In genomic region chr3:193909387-193909786, GRCh38 we compare ENCODE assay signal across 15 cellular contexts.
DNase-seq lines count a peak whose midpoint lies in the region; ATAC-seq and TF ChIP-seq lines count a peak whose summit lies in the region.
"Had no signal": no experiment of that assay in that cellular context is flagged by ENCODE, and none has a peak within 500 bp of the region (broad histone marks: within the 10 kb centered on the region; RNA-seq: fewer than 3 reads in every experiment).

No MANE protein-coding gene starts in this region.

- no peak overlapping the region for H3K4me2 ChIP-seq in Karpas-422 (ENCODE audit: low read depth, low read length, poor library complexity, severe bottlenecking)
- H3K4me2 ChIP-seq: BLaER1 treated with 17β-estradiol and CSF1 and Interleukin-3, amounts not matched to agents 10 nM and 100 nM had no signal

- H3K36me3 ChIP-seq in left lung, result no peaks in the 10 kb centered on the region
- no peaks in the 10 kb centered on the region; the same call in 1 of the 2 replicates for H3K36me3 ChIP-seq in Karpas-422 (ENCODE audit: insufficient read depth, low read length)
- H3K36me3 ChIP-seq in colonic mucosa, result no peaks in the 10 kb centered on the region
- H3K36me3 ChIP-seq: BLaER1 treated with 17β-estradiol and CSF1 and Interleukin-3, amounts not matched to agents 10 nM and 100 nM; right atrium auricular region had no signal

- no peaks in the 10 kb centered on the region for H3K79me2 ChIP-seq in Karpas-422 (ENCODE audit: low read length)

- peaks cover 0 to 11% of the 10 kb centered on the region in 2 donors for H3K9me3 ChIP-seq in left lung
- peaks cover 4% of the 10 kb centered on the region; the same call in 1 of the 2 replicates for H3K9me3 ChIP-seq in Karpas-422 (ENCODE audit: low read length)
- no peaks in the 10 kb centered on the region for H3K9me3 ChIP-seq in colonic mucosa
- H3K9me3 ChIP-seq: right atrium auricular region had no signal

- no peaks in the 10 kb centered on the region for H3K9me2 ChIP-seq in Karpas-422 (replicated peaks; ENCODE audit: insufficient read depth, low read length)

- no peaks in the 10 kb centered on the region for H4K20me1 ChIP-seq in Karpas-422 (ENCODE audit: insufficient read depth, low read depth, low read length)
- H4K20me1 ChIP-seq: BLaER1 treated with 17β-estradiol and CSF1 and Interleukin-3, amounts not matched to agents 10 nM and 100 nM had no signal

- H2AFZ ChIP-seq in Karpas-422 (ENCODE audit: low read length), result no peak overlapping the region

- H3K27me3 ChIP-seq in left lung (no peaks in the 10 kb centered on the region), Karpas-422 (ENCODE audit: low read length) (peaks cover 4% of the 10 kb centered on the region; the same call in 1 of the 2 replicates), colonic mucosa (no peaks in the 10 kb centered on the region)
- H3K27me3 ChIP-seq: right atrium auricular region had no signal

- in situ Hi-C loops in GM13976 (cut with MboI; ENCODE audit: low sequenced_read_pairs, unreplicated experiment), result no loop called here

- TF ChIP-seq CTCF in GM13976 (IDR thresholded peaks at IDR 0.05; ENCODE audit: borderline replicate concordance, control extremely low read depth, extremely low read depth, insufficient read depth, missing control alignments), result no peak
- TF ChIP-seq CTCF in left lung (IDR thresholded peaks at IDR 0.05), result no peak
- TF ChIP-seq CTCF in colonic mucosa (IDR thresholded peaks at IDR 0.05), result no peak

- H3K27ac ChIP-seq in left lung (no peak overlapping the region), Karpas-422 (ENCODE audit: low read length) (no peak overlapping the region), colonic mucosa (no peak overlapping the region)
- H3K27ac ChIP-seq: BLaER1 treated with 17β-estradiol and CSF1 and Interleukin-3, amounts not matched to agents 10 nM and 100 nM; right atrium auricular region; VCaP had no signal

- ATAC-seq in GM19035 (IDR thresholded peaks at IDR 0.05; ENCODE audit: unreplicated experiment), result peak; percentile 79
- peak; percentile 51 for ATAC-seq in HG02870 (IDR thresholded peaks at IDR 0.05; ENCODE audit: unreplicated experiment)
- peak; percentile 79 for ATAC-seq in left lung
- ATAC-seq: HepG2 had no signal

- intact Hi-C loops in left lung (cut with DNase I), result no loop called here
- intact Hi-C loops in colonic mucosa (cut with DNase I), result no loop called here

- H3K9ac ChIP-seq in Karpas-422 (ENCODE audit: low read length) (no peak overlapping the region), colonic mucosa (ENCODE audit: low read depth in 2 of 2, low read length in 2 of 2) (no peak overlapping the region)
- H3K9ac ChIP-seq: BLaER1 treated with 17β-estradiol and CSF1 and Interleukin-3, amounts not matched to agents 10 nM and 100 nM had no signal

- peak; percentile 50 for DNase-seq in GM13976 (ENCODE audit: low spot score)
- DNase-seq in left lung, result no peak
- no peak for DNase-seq in NCI-H128 (lab: John Stamatoyannopoulos, UW; ENCODE audit: unreplicated experiment)
- DNase-seq in Karpas-422, result no peak
- no peak for DNase-seq in colonic mucosa
- DNase-seq in islet precursor cell, result no peak
- DNase-seq: NCI-H1417, NCI-H82, SHP77 treated with DMSO at 0.1 percent for 48 hours had no signal

- H3K4me1 ChIP-seq in left lung (peaks cover 8 to 17% of the 10 kb centered on the region in 2 donors), Karpas-422 (ENCODE audit: low read length) (peaks cover 35% of the 10 kb centered on the region), colonic mucosa (no peaks in the 10 kb centered on the region)

- no peak overlapping the region for H3K4me3 ChIP-seq in left lung
- no peak overlapping the region for H3K4me3 ChIP-seq in Karpas-422 (ENCODE audit: low read length)
- no peak overlapping the region for H3K4me3 ChIP-seq in colonic mucosa
- H3K4me3 ChIP-seq: BLaER1 treated with 17β-estradiol and CSF1 and Interleukin-3, amounts not matched to agents 10 nM and 100 nM; right atrium auricular region had no signal
